Comparison of ENCODE assay signal across 13 cellular contexts in genomic region chr3:7447197-7447769, GRCh38.
DNase-seq lines count a peak whose midpoint lies in the region; ATAC-seq and TF ChIP-seq lines count a peak whose summit lies in the region.
"Had no signal": no experiment of that assay in that cellular context is flagged by ENCODE, and none has a peak within 500 bp of the region (broad histone marks: within the 10 kb centered on the region; RNA-seq: fewer than 3 reads in every experiment).

No MANE protein-coding gene starts in this region.

- H3K79me2 ChIP-seq in smooth muscle cell (ENCODE audit: low read depth), result no peaks in the 10 kb centered on the region

- H3K4me3 ChIP-seq in smooth muscle cell, result no peak overlapping the region
- H3K4me3 ChIP-seq: adrenal gland, lung, suprapubic skin had no signal

- no peaks in the 10 kb centered on the region for H3K9me3 ChIP-seq in smooth muscle cell (replicated peaks; ENCODE audit: low read depth)
- H3K9me3 ChIP-seq: adrenal gland, suprapubic skin had no signal

- H3K36me3 ChIP-seq in smooth muscle cell (ENCODE audit: low read depth), result no peaks in the 10 kb centered on the region
- H3K36me3 ChIP-seq: adrenal gland, suprapubic skin had no signal

- H3K4me2 ChIP-seq in smooth muscle cell, result no peak overlapping the region

- no peak overlapping the region for H2AFZ ChIP-seq in smooth muscle cell (ENCODE audit: low read depth)

- no peaks in the 10 kb centered on the region for H3K27me3 ChIP-seq in smooth muscle cell (ENCODE audit: low read depth)
- H3K27me3 ChIP-seq: adrenal gland, suprapubic skin had no signal

- H3K9ac ChIP-seq in smooth muscle cell (ENCODE audit: low read depth), result no peak overlapping the region

- no peaks in the 10 kb centered on the region for H3F3A ChIP-seq in smooth muscle cell (ENCODE audit: low read depth)

- H3K4me1 ChIP-seq in smooth muscle cell (ENCODE audit: low read depth), result no peaks in the 10 kb centered on the region
- H3K4me1 ChIP-seq: adrenal gland, suprapubic skin had no signal

- no peak overlapping the region for H3K27ac ChIP-seq in smooth muscle cell (ENCODE audit: low read depth)
- H3K27ac ChIP-seq: adrenal gland, suprapubic skin had no signal

- DNase-seq in NAMALWA (ENCODE audit: low spot score) (peak; percentile 40), smooth muscle cell (lab: John Stamatoyannopoulos, UW; ENCODE audit: unreplicated experiment) (no peak), amniotic stem cell (lab: John Stamatoyannopoulos, UW) (no peak), omental fat pad (ENCODE audit: low spot score) (no peak)
- no peak for DNase-seq in activated CD8-positive, alpha-beta memory T cell treated with anti-CD3 and anti-CD28 coated beads for 24 hours
- DNase-seq: adrenal gland, C1 segment of cervical spinal cord, SW 1271 had no signal

- no peaks in the 10 kb centered on the region for H4K20me1 ChIP-seq in smooth muscle cell (ENCODE audit: low read depth)

- ATAC-seq in GM18861 (IDR thresholded peaks at IDR 0.05; ENCODE audit: unreplicated experiment) (peak; percentile 99), GM21423 (IDR thresholded peaks at IDR 0.05; ENCODE audit: unreplicated experiment) (peak; percentile 94), HG03039 (IDR thresholded peaks at IDR 0.05; ENCODE audit: unreplicated experiment) (peak; percentile 96), omental fat pad (ENCODE audit: low FRiP score) (no peak)

- TF ChIP-seq CTCF in smooth muscle cell (IDR thresholded peaks at IDR 0.05; ENCODE audit: borderline replicate concordance, insufficient read depth, poor library complexity, severe bottlenecking) (no peak), omental fat pad (IDR thresholded peaks at IDR 0.05) (no peak)

- 80% methylated on average over 6 of the region's 6 CpGs for WGBS in smooth muscle cell (ENCODE audit: low lambda C conversion rate)
